ENCODE assay signal across 8 cellular contexts in the genomic region with DNA sequence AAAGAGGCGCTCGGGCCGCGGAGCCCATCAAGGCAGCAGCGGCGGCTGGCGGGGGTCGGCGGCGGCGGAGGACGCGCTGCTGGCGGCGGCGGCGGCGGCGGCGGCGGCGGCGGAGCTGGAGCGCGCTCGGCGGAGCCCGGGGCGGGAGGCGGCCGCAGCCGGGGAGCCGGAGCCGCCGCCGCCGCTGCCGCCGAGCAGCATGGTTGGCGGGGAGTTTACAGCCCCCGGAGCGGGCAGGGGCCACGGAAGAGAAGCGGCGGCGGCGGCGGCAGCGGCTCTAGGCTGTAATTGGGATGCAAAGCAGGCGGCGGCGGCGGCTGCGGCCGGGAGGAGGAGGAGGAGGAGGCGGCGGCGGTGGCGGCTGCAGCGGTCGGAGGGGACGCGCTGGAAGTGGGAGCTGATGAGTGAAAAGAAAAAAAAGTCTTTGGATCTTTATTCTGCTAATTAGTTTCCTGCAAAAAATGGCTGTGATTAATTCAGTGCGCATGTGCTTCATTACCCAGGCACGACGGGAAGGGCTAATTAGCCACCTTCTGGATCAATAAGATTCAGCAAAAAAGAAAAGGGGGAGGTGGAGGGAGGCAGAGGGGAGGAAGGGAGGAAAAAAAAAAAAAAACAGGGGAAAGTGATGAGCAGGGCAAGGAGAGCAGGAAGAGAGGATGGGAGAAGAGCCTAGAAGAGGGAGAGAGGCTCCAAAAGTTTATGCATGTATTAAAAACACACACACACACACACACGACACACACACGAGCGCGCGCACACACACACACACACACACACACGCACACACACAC. TPM values are rescaled to one million over a fixed set of nuclear protein-coding genes. Genes with fewer than 3 reads are reported as not detected.
DNase-seq lines count a peak whose midpoint lies in the region; ATAC-seq and TF ChIP-seq lines count a peak whose summit lies in the region.

No MANE protein-coding gene starts in this region.

- H3K4me2 ChIP-seq in MM.1S (ENCODE audit: low read depth, low read length), result peak overlapping the region; percentile 34; the same call in 1 of the 2 replicates

- intact Hi-C loops in ovary (cut with DNase I), result loop anchor here in 1 of 4 donors (10.0 kb wide), 1 partner anchor 134 kb away; no protein-coding TSS in a partner anchor

- H3K36me3 ChIP-seq in MM.1S (replicated peaks; ENCODE audit: insufficient read depth, low read length) (no peaks in the 10 kb centered on the region), gastroesophageal sphincter (no peaks in the 10 kb centered on the region), ovary (no peaks in the 10 kb centered on the region)

- 0 out of 2 replicates have a peak overlapping the region, but pooled peaks have one; percentile 45 for H2AFZ ChIP-seq in MM.1S (ENCODE audit: low read length)

- H3K9me3 ChIP-seq in MM.1S (replicated peaks; ENCODE audit: insufficient read depth, low read length), result no peaks in the 10 kb centered on the region
- no peaks in the 10 kb centered on the region for H3K9me3 ChIP-seq in gastroesophageal sphincter
- no peaks in the 10 kb centered on the region for H3K9me3 ChIP-seq in ovary

- DNase-seq in DMS79 treated with DMSO at 0.1 percent for 48 hours (lab: John Stamatoyannopoulos, UW) (peak; percentile 42), DMS79 (lab: John Stamatoyannopoulos, UW) (no peak), MM.1S (peak; percentile 15), ovary (peak; percentile 38 to 67 (median 53))
- peak; percentile 13 to 20 for DNase-seq in activated CD4-positive, alpha-beta T cell treated with anti-CD3 and anti-CD28 coated beads, Interleukin-2, amount 50 U/mL, for 48 hours
- DNase-seq in effector CD4-positive, alpha-beta T cell, result no peak

- H3F3A ChIP-seq in MM.1S (ENCODE audit: insufficient read depth, low read length), result no peaks in the 10 kb centered on the region

- H3K27ac ChIP-seq in MM.1S (ENCODE audit: low read length) (no peak overlapping the region), gastroesophageal sphincter (peak overlapping the region; percentile 89 to 97 (median 92)), ovary (peak overlapping the region; percentile 92 to 93)

- H3K27me3 ChIP-seq in MM.1S (replicated peaks; ENCODE audit: insufficient read depth, low read length) (peaks cover 20% of the 10 kb centered on the region), gastroesophageal sphincter (peaks cover 16% of the 10 kb centered on the region), ovary (no peaks in the 10 kb centered on the region)

- peak; percentile 21 for ATAC-seq in GM21786 (IDR thresholded peaks at IDR 0.05; ENCODE audit: unreplicated experiment)
- peak; percentile 25 for ATAC-seq in gastroesophageal sphincter

- TF ChIP-seq POLR2A in gastroesophageal sphincter (IDR thresholded peaks at IDR 0.05) (no peak), ovary (IDR thresholded peaks at IDR 0.05) (no peak)

- TF ChIP-seq EP300 in gastroesophageal sphincter (IDR thresholded peaks at IDR 0.05), result no peak
- TF ChIP-seq EP300 in ovary (IDR thresholded peaks at IDR 0.05), result no peak

- no peaks in the 10 kb centered on the region for H3K9me2 ChIP-seq in MM.1S (replicated peaks; ENCODE audit: insufficient read depth, low read length)

- peak overlapping the region; percentile 50 for H3K4me3 ChIP-seq in MM.1S (ENCODE audit: low read length)
- peak overlapping the region; percentile 91 to 98 for H3K4me3 ChIP-seq in gastroesophageal sphincter
- H3K4me3 ChIP-seq in ovary, result peak overlapping the region; percentile 77

- no peaks in the 10 kb centered on the region for H4K20me1 ChIP-seq in MM.1S (ENCODE audit: insufficient read depth, low read length)

- H3K9ac ChIP-seq in MM.1S (ENCODE audit: low read length), result no peak overlapping the region; the same call in 1 of the 2 replicates

- H3K4me1 ChIP-seq in MM.1S (ENCODE audit: low read length) (no peaks in the 10 kb centered on the region), gastroesophageal sphincter (peaks cover 0 to 81% (median 8%) of the 10 kb centered on the region in 3 donors), ovary (ENCODE audit: insufficient read depth) (peaks cover 1% of the 10 kb centered on the region)

- TF ChIP-seq CTCF in MM.1S (IDR thresholded peaks at IDR 0.05; ENCODE audit: low read length), result no peak
- TF ChIP-seq CTCF in gastroesophageal sphincter (IDR thresholded peaks at IDR 0.05), result no peak
- TF ChIP-seq CTCF in ovary (IDR thresholded peaks at IDR 0.05), result no peak

- 0% methylated on average over 16 to 33 of the region's 72 CpGs for WGBS in gastroesophageal sphincter (ENCODE audit: low coverage in 1 of 2), 2 donors
- 0 to 1% (median 1%) methylated on average over 66 to 72 of the region's 72 CpGs for WGBS in ovary, 3 donors

- H3K79me2 ChIP-seq in MM.1S (ENCODE audit: low read length), result no peaks in the 10 kb centered on the region

RNA-seq across cellular contexts. Expression of a gene that starts 10.9 kb away (rescaled TPM):
- total RNA-seq in gastroesophageal sphincter (10 to 100 TPM; 24.0 to 47.1 (median 29.5) TPM), ovary (10 to 100 TPM in 5 of 7 donors, 1 to 10 TPM in 2; 5.5 to 17.6 (median 12.6) TPM)
- polyA plus RNA-seq in ovary, result 1 to 10 TPM; 3.4 to 6.5 TPM

Comparison
In these comparisons a context has a peak if more than half of its experiments do, and no peak if none do; other contexts are left out.
1. DNase-seq: peak in DMS79 treated with DMSO at 0.1 percent for 48 hours (single experiment), MM.1S (single experiment), activated CD4-positive, alpha-beta T cell treated with anti-CD3 and anti-CD28 coated beads, Interleukin-2, amount 50 U/mL, for 48 hours (2 of 2) and ovary (5 of 5); none in DMS79 (single experiment) and effector CD4-positive, alpha-beta T cell (single experiment).
2. Peak in every context shown above with its lines, with median percentiles within 50 percentile points of each other: H3K4me3 ChIP-seq.